ENCODE assay signal across 23 cellular contexts in genomic region chr9:13815001-13815400, GRCh38.
DNase-seq lines count a peak whose midpoint lies in the region; ATAC-seq and TF ChIP-seq lines count a peak whose summit lies in the region.
"Had no signal": no experiment of that assay in that cellular context is flagged by ENCODE, and none has a peak within 500 bp of the region (broad histone marks: within the 10 kb centered on the region; RNA-seq: fewer than 3 reads in every experiment).

No MANE protein-coding gene starts in this region.

- peak; percentile 21 for ATAC-seq in omental fat pad (ENCODE audit: low FRiP score)
- no peak for ATAC-seq in HG02642 (IDR thresholded peaks at IDR 0.05; ENCODE audit: poor library complexity, unreplicated experiment)
- ATAC-seq: GM12878 had no signal

- intact Hi-C loops in activated T-helper 2 cell treated with anti-CD3 and anti-CD28 coated beads, Interferon-gamma antibody, Interleukin-2, Interleukin-4, amounts not matched to agents 10 μg/mL and 5 μg/mL and 100 μg/mL, durations not matched to agents 14 hours and 24 hours and 36 hours (cut with micrococcal nuclease), result no loop called here

- H3K9me3 Mint-ChIP-seq in mesothelial cell of epicardium, result peaks cover 23% of the 10 kb centered on the region
- H3K9me3 Mint-ChIP-seq in activated T-helper 2 cell treated with anti-CD3 and anti-CD28 coated beads, Interferon-gamma antibody, Interleukin-2, Interleukin-4, amounts not matched to agents 10 μg/mL and 5 μg/mL and 100 μg/mL, durations not matched to agents 14 hours and 24 hours and 36 hours, result peaks cover 14% of the 10 kb centered on the region

- no peaks in the 10 kb centered on the region for H3K27me3 Mint-ChIP-seq in mesothelial cell of epicardium (ENCODE audit: low read depth)
- no peaks in the 10 kb centered on the region for H3K27me3 Mint-ChIP-seq in activated T-helper 2 cell treated with anti-CD3 and anti-CD28 coated beads, Interferon-gamma antibody, Interleukin-2, Interleukin-4, amounts not matched to agents 10 μg/mL and 5 μg/mL and 100 μg/mL, durations not matched to agents 14 hours and 24 hours and 36 hours (ENCODE audit: low read depth)
- H3K27me3 Mint-ChIP-seq: CD4-positive, alpha-beta memory T cell; CD4-positive, CD25-positive, alpha-beta regulatory T cell; CD8-positive, alpha-beta memory T cell had no signal

- peaks cover 2% of the 10 kb centered on the region for H3K4me1 Mint-ChIP-seq in mesothelial cell of epicardium
- H3K4me1 Mint-ChIP-seq in activated T-helper 2 cell treated with anti-CD3 and anti-CD28 coated beads, Interferon-gamma antibody, Interleukin-2, Interleukin-4, amounts not matched to agents 10 μg/mL and 5 μg/mL and 100 μg/mL, durations not matched to agents 14 hours and 24 hours and 36 hours (ENCODE audit: low read depth), result no peaks in the 10 kb centered on the region
- H3K4me1 Mint-ChIP-seq: CD14-positive monocyte; CD4-positive, alpha-beta memory T cell; CD4-positive, CD25-positive, alpha-beta regulatory T cell; CD8-positive, alpha-beta memory T cell had no signal

- peak overlapping the region; percentile 21 for H3K27ac Mint-ChIP-seq in mesothelial cell of epicardium
- no peak overlapping the region for H3K27ac Mint-ChIP-seq in activated T-helper 2 cell treated with anti-CD3 and anti-CD28 coated beads, Interferon-gamma antibody, Interleukin-2, Interleukin-4, amounts not matched to agents 10 μg/mL and 5 μg/mL and 100 μg/mL, durations not matched to agents 14 hours and 24 hours and 36 hours
- H3K27ac Mint-ChIP-seq: CD14-positive monocyte; CD4-positive, alpha-beta memory T cell; CD4-positive, CD25-positive, alpha-beta regulatory T cell; CD8-positive, alpha-beta memory T cell had no signal

- no peak for TF ChIP-seq CTCF in mesothelial cell of epicardium (IDR thresholded peaks at IDR 0.05; ENCODE audit: unreplicated experiment)
- no peak for TF ChIP-seq CTCF in omental fat pad (IDR thresholded peaks at IDR 0.05)

- H3K4me3 Mint-ChIP-seq in mesothelial cell of epicardium, result no peak overlapping the region
- H3K4me3 Mint-ChIP-seq in activated T-helper 2 cell treated with anti-CD3 and anti-CD28 coated beads, Interferon-gamma antibody, Interleukin-2, Interleukin-4, amounts not matched to agents 10 μg/mL and 5 μg/mL and 100 μg/mL, durations not matched to agents 14 hours and 24 hours and 36 hours (ENCODE audit: low read depth), result no peak overlapping the region
- H3K4me3 Mint-ChIP-seq: CD14-positive monocyte; CD4-positive, alpha-beta memory T cell; CD4-positive, CD25-positive, alpha-beta regulatory T cell; CD8-positive, alpha-beta memory T cell had no signal

- H3K36me3 Mint-ChIP-seq in mesothelial cell of epicardium, result peaks cover 3% of the 10 kb centered on the region
- no peaks in the 10 kb centered on the region for H3K36me3 Mint-ChIP-seq in activated T-helper 2 cell treated with anti-CD3 and anti-CD28 coated beads, Interferon-gamma antibody, Interleukin-2, Interleukin-4, amounts not matched to agents 10 μg/mL and 5 μg/mL and 100 μg/mL, durations not matched to agents 14 hours and 24 hours and 36 hours (ENCODE audit: low read depth)
- H3K36me3 Mint-ChIP-seq: CD14-positive monocyte; CD4-positive, alpha-beta memory T cell; CD4-positive, CD25-positive, alpha-beta regulatory T cell; CD8-positive, alpha-beta memory T cell had no signal

- peak in 4 of 61 donors; percentile 1 to 68 (median 42) for DNase-seq in caudate nucleus (lab: John Stamatoyannopoulos, UW)
- no peak for DNase-seq in mesothelial cell of epicardium (ENCODE audit: low spot score in 2 of 2, unreplicated experiment in 2 of 2)
- no peak for DNase-seq in omental fat pad (ENCODE audit: low spot score)
- DNase-seq in activated T-helper 2 cell treated with anti-CD3 and anti-CD28 coated beads, Interferon-gamma antibody, Interleukin-2, Interleukin-4, amounts not matched to agents 10 μg/mL and 5 μg/mL and 100 μg/mL, durations not matched to agents 14 hours and 24 hours and 36 hours (ENCODE audit: low spot score), result no peak
- DNase-seq in HK-2 (ENCODE audit: unreplicated experiment), result no peak
- DNase-seq: 8988T; ACHN; BE2C; C1 segment of cervical spinal cord; CD4-positive, alpha-beta memory T cell; CD4-positive, CD25-positive, alpha-beta regulatory T cell; CD8-positive, alpha-beta memory T cell; DMS 273 treated with DMSO at 0.1 percent for 48 hours; DMS153; DMS53; DMS79; DND-41; EL; GDM1 had no signal

- H3K27ac ChIP-seq in caudate nucleus (ENCODE audit: low read depth, low read length), result peak overlapping the region; percentile 54
- H3K27ac ChIP-seq: BLaER1 had no signal
